Comparison of ENCODE assay signal across 1 cellular context in the genomic region with DNA sequence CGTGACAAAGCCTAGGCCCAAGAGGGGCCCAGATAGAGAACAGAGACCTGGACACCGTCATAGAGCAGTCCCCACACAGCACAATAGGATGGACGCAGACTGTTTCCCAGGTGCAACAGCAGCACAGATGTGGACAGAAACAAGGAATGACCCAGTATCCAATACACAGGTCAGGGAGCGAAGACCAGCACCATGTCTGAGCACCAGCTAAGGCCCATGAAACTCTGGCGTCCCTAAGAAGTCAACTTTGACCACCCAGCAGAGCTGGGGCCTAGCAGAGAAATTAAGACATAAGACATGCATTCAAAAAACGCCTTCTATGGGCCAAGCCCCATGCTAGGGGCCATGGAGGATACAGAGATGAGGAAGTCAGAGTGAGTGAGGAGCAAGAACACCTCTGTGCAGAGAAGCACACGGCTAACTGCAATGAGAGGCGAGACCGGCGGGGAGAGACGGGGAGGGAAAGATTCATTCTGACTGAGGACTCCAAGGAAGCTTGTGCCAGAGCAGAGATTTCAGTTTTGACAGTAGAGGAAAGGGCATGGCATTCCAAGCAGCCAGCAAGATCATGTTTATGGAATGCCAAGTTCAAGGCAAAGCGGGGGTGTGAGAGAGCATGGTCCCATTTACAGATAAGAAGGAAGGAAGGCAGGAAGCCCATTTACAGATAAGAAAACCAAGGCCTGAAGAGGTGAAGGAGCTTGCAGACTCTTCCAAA.
TF ChIP-seq lines count a peak whose summit lies in the region.

No MANE protein-coding gene starts in this region.

TF ChIP-seq in SK-N-SH treated with all-trans-retinoic acid at 6 μM for 48 hours, 23 proteins besides CTCF, POLR2A, EP300 and RAD21 (continued from another document):
- TF ChIP-seq, protein P1, sequence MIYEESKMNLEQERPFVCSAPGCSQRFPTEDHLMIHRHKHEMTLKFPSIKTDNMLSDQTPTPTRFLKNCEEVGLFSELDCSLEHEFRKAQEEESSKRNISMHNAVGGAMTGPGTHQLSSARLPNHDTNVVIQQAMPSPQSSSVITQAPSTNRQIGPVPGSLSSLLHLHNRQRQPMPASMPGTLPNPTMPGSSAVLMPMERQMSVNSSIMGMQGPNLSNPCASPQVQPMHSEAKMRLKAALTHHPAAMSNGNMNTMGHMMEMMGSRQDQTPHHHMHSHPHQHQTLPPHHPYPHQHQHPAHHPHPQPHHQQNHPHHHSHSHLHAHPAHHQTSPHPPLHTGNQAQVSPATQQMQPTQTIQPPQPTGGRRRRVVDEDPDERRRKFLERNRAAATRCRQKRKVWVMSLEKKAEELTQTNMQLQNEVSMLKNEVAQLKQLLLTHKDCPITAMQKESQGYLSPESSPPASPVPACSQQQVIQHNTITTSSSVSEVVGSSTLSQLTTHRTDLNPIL (CRISPR knock-in tag; IDR thresholded peaks at IDR 0.05; ENCODE audit: low read depth): no peak
- TF ChIP-seq CSDC2 (CRISPR knock-in tag; IDR thresholded peaks at IDR 0.05) (no peak), GLIS3 (CRISPR knock-in tag; IDR thresholded peaks at IDR 0.05) (no peak), ISL1 (CRISPR knock-in tag; IDR thresholded peaks at IDR 0.05) (no peak)
